Comparison of ENCODE assay signal across 22 cellular contexts in the genomic region with DNA sequence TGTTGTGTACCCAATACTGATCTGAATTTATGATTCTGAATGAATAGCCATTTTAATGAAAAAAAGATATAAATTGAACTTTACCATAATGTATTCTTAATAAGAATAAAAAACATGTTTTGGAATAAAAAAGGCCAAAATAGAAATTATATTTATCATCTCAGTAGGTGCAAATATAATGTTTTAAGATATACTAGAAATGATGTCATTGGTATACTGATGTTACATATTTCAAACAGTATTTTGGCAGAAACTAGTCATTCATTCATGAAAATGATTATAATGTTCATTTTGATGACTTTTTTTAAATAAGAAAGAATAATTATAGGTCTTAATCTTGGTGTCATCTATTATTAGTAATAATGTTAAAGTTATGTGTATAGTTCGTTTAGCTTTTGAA. TPM values are rescaled to one million over a fixed set of nuclear protein-coding genes. Genes with fewer than 3 reads are reported as not detected.
A peak's percentile ranks its signal among the peaks of the same experiment; 100 is the strongest.
DNase-seq lines count a peak whose midpoint lies in the region; ATAC-seq, FAIRE-seq and TF ChIP-seq lines count a peak whose summit lies in the region.
"Had no signal": no experiment of that assay in that cellular context is flagged by ENCODE, and none has a peak within 500 bp of the region (broad histone marks: within the 10 kb centered on the region; RNA-seq: fewer than 3 reads in every experiment).

No MANE protein-coding gene starts in this region.

- no peak overlapping the region for H3K9ac ChIP-seq in DND-41 (ENCODE audit: low read depth, low read length)
- H3K9ac ChIP-seq: BLaER1 treated with 17β-estradiol and CSF1 and Interleukin-3, amounts not matched to agents 10 nM and 100 nM had no signal

- CTCF ChIA-PET in HEK293 (lab: Yijun Ruan, JAX): interaction anchor here (0.6 to 1.0 kb wide), 3 partner anchors 22 to 374 kb away, joined by 3 to 6 read pairs (median 5); no protein-coding TSS in a partner anchor

- peaks cover 30% of the 10 kb centered on the region; the same call in 1 of the 2 replicates for H4K20me1 ChIP-seq in DND-41 (ENCODE audit: insufficient read depth, low read length)

- no peaks in the 10 kb centered on the region for H3K27me3 ChIP-seq in DND-41 (ENCODE audit: insufficient read depth, low read length, poor library complexity)
- no peaks in the 10 kb centered on the region for H3K27me3 ChIP-seq in pancreas
- H3K27me3 ChIP-seq: BE2C; BLaER1 treated with 17β-estradiol and CSF1 and Interleukin-3, amounts not matched to agents 10 nM and 100 nM had no signal

- H3K4me2 ChIP-seq in DND-41 (ENCODE audit: insufficient read depth, low read length): peak overlapping the region; percentile 7; the same call in 1 of the 2 replicates
- H3K4me2 ChIP-seq: A549; BLaER1 treated with 17β-estradiol and CSF1 and Interleukin-3, amounts not matched to agents 10 nM and 100 nM; GM23338 had no signal

- 32 to 35% methylated on average over 1 of the region's 1 CpG for WGBS in pancreas, 2 donors

- no peak overlapping the region for H3K27ac ChIP-seq in DND-41 (ENCODE audit: low read length)
- H3K27ac ChIP-seq in HEK293 (ENCODE audit: extremely low read depth, low read depth, low read length): no peak overlapping the region
- no peak overlapping the region for H3K27ac ChIP-seq in pancreas
- H3K27ac ChIP-seq: A549; BLaER1 treated with 17β-estradiol and CSF1 and Interleukin-3, amounts not matched to agents 10 nM and 100 nM had no signal

- DNase-seq in DND-41: no peak
- DNase-seq in pancreas: no peak
- no peak for DNase-seq in SHP77 treated with DMSO at 0.1 percent for 48 hours (lab: John Stamatoyannopoulos, UW)
- no peak for DNase-seq in activated CD4-positive, alpha-beta T cell treated with anti-CD3 and anti-CD28 coated beads for 48 hours
- DNase-seq: 8988T; ACHN; AML-193; BE2C; CD4-positive, alpha-beta T cell; CD8-positive, alpha-beta memory T cell; DMS 273 treated with DMSO at 0.1 percent for 48 hours; DMS79; H9; HFFc6 had no signal

- no peak overlapping the region for H2AFZ ChIP-seq in DND-41 (ENCODE audit: low read depth, low read length)
- H2AFZ ChIP-seq: GM23338 had no signal

- H3K36me3 ChIP-seq in DND-41 (ENCODE audit: insufficient read depth, low read length) (peaks cover 91% of the 10 kb centered on the region), HEK293 (ENCODE audit: control insufficient read depth in 2 of 2, insufficient read depth in 1 of 2, low read length in 2 of 2) (peaks cover 0 to 13% of the 10 kb centered on the region in 2 experiments; a peak in 2 of 3 replicates), pancreas (no peaks in the 10 kb centered on the region)
- H3K36me3 ChIP-seq: BE2C had no signal

- intact Hi-C loops in pancreas (cut with DNase I): no loop called here

- TF ChIP-seq CTCF in DND-41 (IDR thresholded peaks at IDR 0.05; ENCODE audit: borderline replicate concordance, extremely low read depth, low read length, poor library complexity, severe bottlenecking): no peak
- TF ChIP-seq CTCF in HEK293 (tag by site-specific recombination; IDR thresholded peaks at IDR 0.05): no peak
- no peak for TF ChIP-seq CTCF in pancreas (IDR thresholded peaks at IDR 0.05)

- ATAC-seq in DND-41 (ENCODE audit: insufficient read depth, low read depth): no peak
- ATAC-seq in pancreas: no peak
- no peak for ATAC-seq in GM21825 (IDR thresholded peaks at IDR 0.05; ENCODE audit: unreplicated experiment)
- ATAC-seq: A549, GM23338, HCT116 had no signal

- POLR2A ChIA-PET in HEK293 (lab: Yijun Ruan, JAX): no interaction called here

- H3K9me3 ChIP-seq in DND-41 (ENCODE audit: insufficient read depth, low read length, severe bottlenecking) (no peaks in the 10 kb centered on the region), HEK293 (ENCODE audit: control insufficient read depth, insufficient read depth, low read depth, low read length) (no peaks in the 10 kb centered on the region), pancreas (no peaks in the 10 kb centered on the region)
- H3K9me3 ChIP-seq: A549; BE2C; BLaER1 treated with 17β-estradiol and CSF1 and Interleukin-3, amounts not matched to agents 10 nM and 100 nM had no signal

- H3K4me1 ChIP-seq in DND-41 (ENCODE audit: insufficient read depth, low read length) (peaks cover 59% of the 10 kb centered on the region), HEK293 (ENCODE audit: control insufficient read depth, insufficient read depth, low read length) (no peaks in the 10 kb centered on the region), pancreas (no peaks in the 10 kb centered on the region)
- H3K4me1 ChIP-seq: A549; BE2C; BLaER1 treated with 17β-estradiol and CSF1 and Interleukin-3, amounts not matched to agents 10 nM and 100 nM had no signal

- FAIRE-seq in colon (lab: Jason Lieb, UNC) (peak; percentile 88), pancreas (lab: Jason Lieb, UNC) (peak; percentile 91)
- FAIRE-seq: A549, D721Med had no signal

- H3K79me2 ChIP-seq in DND-41 (ENCODE audit: insufficient read depth, low read length): peaks cover 100% of the 10 kb centered on the region

- H3K4me3 ChIP-seq in DND-41 (ENCODE audit: low read depth in 1 of 2, low read length in 2 of 2): no peak overlapping the region
- H3K4me3 ChIP-seq in HEK293 (ENCODE audit: low read depth, low read length): no peak overlapping the region
- no peak overlapping the region for H3K4me3 ChIP-seq in pancreas
- H3K4me3 ChIP-seq: A549; BLaER1 treated with 17β-estradiol and CSF1 and Interleukin-3, amounts not matched to agents 10 nM and 100 nM; GM23338 had no signal

TF ChIP-seq in HEK293, 187 proteins besides CTCF, POLR2A, EP300 and RAD21:
- TF ChIP-seq GLIS1 (tag by site-specific recombination; IDR thresholded peaks at IDR 0.05) (no peak), ZNF514 (tag by site-specific recombination; IDR thresholded peaks at IDR 0.05) (no peak), ZSCAN16 (tag by site-specific recombination; IDR thresholded peaks at IDR 0.05) (no peak)
- TF ChIP-seq, protein P1, sequence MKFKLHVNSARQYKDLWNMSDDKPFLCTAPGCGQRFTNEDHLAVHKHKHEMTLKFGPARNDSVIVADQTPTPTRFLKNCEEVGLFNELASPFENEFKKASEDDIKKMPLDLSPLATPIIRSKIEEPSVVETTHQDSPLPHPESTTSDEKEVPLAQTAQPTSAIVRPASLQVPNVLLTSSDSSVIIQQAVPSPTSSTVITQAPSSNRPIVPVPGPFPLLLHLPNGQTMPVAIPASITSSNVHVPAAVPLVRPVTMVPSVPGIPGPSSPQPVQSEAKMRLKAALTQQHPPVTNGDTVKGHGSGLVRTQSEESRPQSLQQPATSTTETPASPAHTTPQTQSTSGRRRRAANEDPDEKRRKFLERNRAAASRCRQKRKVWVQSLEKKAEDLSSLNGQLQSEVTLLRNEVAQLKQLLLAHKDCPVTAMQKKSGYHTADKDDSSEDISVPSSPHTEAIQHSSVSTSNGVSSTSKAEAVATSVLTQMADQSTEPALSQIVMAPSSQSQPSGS (tag by site-specific recombination; IDR thresholded peaks at IDR 0.05; ENCODE audit: low read depth): peak; percentile 75
- TF ChIP-seq, protein P2, sequence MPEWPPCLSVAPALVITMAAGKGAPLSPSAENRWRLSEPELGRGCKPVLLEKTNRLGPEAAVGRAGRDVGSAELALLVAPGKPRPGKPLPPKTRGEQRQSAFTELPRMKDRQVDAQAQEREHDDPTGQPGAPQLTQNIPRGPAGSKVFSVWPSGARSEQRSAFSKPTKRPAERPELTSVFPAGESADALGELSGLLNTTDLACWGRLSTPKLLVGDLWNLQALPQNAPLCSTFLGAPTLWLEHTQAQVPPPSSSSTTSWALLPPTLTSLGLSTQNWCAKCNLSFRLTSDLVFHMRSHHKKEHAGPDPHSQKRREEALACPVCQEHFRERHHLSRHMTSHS (tag by site-specific recombination; IDR thresholded peaks at IDR 0.05): no peak

RNA-seq across cellular contexts. Expression of a gene that starts 9.2 kb away (rescaled TPM):
- 10 to 100 TPM; 13.3 to 23.2 (median 17.7) TPM for total RNA-seq in pancreas
- 10 to 100 TPM; 12.7 to 14.6 TPM for polyA plus RNA-seq in pancreas
